ENCODE assay signal across 8 cellular contexts in genomic region chr2:85308951-85309555, GRCh38. TPM values are rescaled to one million over a fixed set of nuclear protein-coding genes. Genes with fewer than 3 reads are reported as not detected.
A peak's percentile ranks its signal among the peaks of the same experiment; 100 is the strongest.
DNase-seq lines count a peak whose midpoint lies in the region; ATAC-seq and TF ChIP-seq lines count a peak whose summit lies in the region.

No MANE protein-coding gene starts in this region.

- H3K27me3 ChIP-seq in left lung (no peaks in the 10 kb centered on the region), transverse colon (no peaks in the 10 kb centered on the region)

- H3K27ac ChIP-seq in left lung (peak overlapping the region; percentile 35 to 64), transverse colon (peak overlapping the region; percentile 21 to 74 (median 34))

- peaks cover 8 to 39% of the 10 kb centered on the region in 2 donors for H3K4me1 ChIP-seq in left lung
- peaks cover 13 to 38% (median 26%) of the 10 kb centered on the region in 4 donors for H3K4me1 ChIP-seq in transverse colon

- intact Hi-C loops in left lung (cut with DNase I): no loop called here
- intact Hi-C loops in transverse colon (cut with DNase I; ENCODE audit: low total_unique reads): no loop called here

- 21% methylated on average over 13 of the region's 14 CpGs; no CpG with 5 or more reads in 1 of the 2 donors for WGBS in transverse colon (ENCODE audit: low coverage in 1 of 2), 2 donors

- DNase-seq in DMS53 (lab: John Stamatoyannopoulos, UW) (peak; percentile 95), NB4 (ENCODE audit: low read depth) (peak; percentile 73), amygdala (lab: John Stamatoyannopoulos, UW) (peak in 35 of 56 donors; percentile 13 to 94 (median 40)), left lung (peak in 1 of 2 donors; percentile 83), transverse colon (peak; percentile 73), HPDE6-E6E7 (ENCODE audit: extremely low spot score) (no peak)

- H3K9me3 ChIP-seq in left lung: no peaks in the 10 kb centered on the region
- H3K9me3 ChIP-seq in transverse colon: no peaks in the 10 kb centered on the region

- H3K36me3 ChIP-seq in left lung: peaks cover 0 to 38% of the 10 kb centered on the region in 2 donors
- no peaks in the 10 kb centered on the region for H3K36me3 ChIP-seq in transverse colon

- TF ChIP-seq CTCF in NB4 (IDR thresholded peaks at IDR 0.05; ENCODE audit: low read depth, low read length): no peak
- TF ChIP-seq CTCF in left lung (IDR thresholded peaks at IDR 0.05): no peak
- no peak for TF ChIP-seq CTCF in transverse colon (IDR thresholded peaks at IDR 0.05)

- ATAC-seq in left lung (peak; percentile 46), GM21367 (IDR thresholded peaks at IDR 0.05; ENCODE audit: unreplicated experiment) (no peak), GM18873 (IDR thresholded peaks at IDR 0.05; ENCODE audit: low FRiP score, unreplicated experiment) (no peak)

- in situ Hi-C loops in transverse colon (cut with MboI; ENCODE audit: low pct_ligation_motif_present in 1 of 4, low pct_unique_long_range_greater_than_20kb in 1 of 4, low sequenced_read_pairs in 3 of 4): no loop called here

- no peak for TF ChIP-seq EP300 in transverse colon (IDR thresholded peaks at IDR 0.05; ENCODE audit: low read depth)

- no peak for TF ChIP-seq POLR2A in NB4 (IDR thresholded peaks at IDR 0.05; ENCODE audit: extremely low read depth, insufficient read length)
- TF ChIP-seq POLR2A in transverse colon (IDR thresholded peaks at IDR 0.05): no peak

- H3K4me3 ChIP-seq in NB4 (ENCODE audit: low read depth, low read length) (peak overlapping the region; percentile 46), left lung (no peak overlapping the region), transverse colon (no peak overlapping the region)

RNA-seq across cellular contexts. Expression of gene TGOLN2, which starts 18.7 kb away (rescaled TPM):
- total RNA-seq in left lung (100 to 1,000 TPM; 122 to 133 TPM), transverse colon (100 to 1,000 TPM; 113 to 234 (median 232) TPM)

RNA-seq across cellular contexts. Expression of gene RETSAT, which starts 45.3 kb away (rescaled TPM):
- 10 to 100 TPM; 67.6 to 68.1 TPM for total RNA-seq in left lung
- total RNA-seq in transverse colon: 100 to 1,000 TPM; 109 to 638 (median 330) TPM

RNA-seq across cellular contexts. Expression of gene ELMOD3, which starts 45.5 kb away (rescaled TPM):
- total RNA-seq in left lung: 10 to 100 TPM; 20.8 to 21.7 TPM
- total RNA-seq in transverse colon: 10 to 100 TPM; 13.3 to 37.8 (median 32.8) TPM
